1 cellular context compared by ENCODE assay signal in genomic region chr12:6614513-6615177, GRCh38.
TF ChIP-seq lines count a peak whose summit lies in the region.

No MANE protein-coding gene starts in this region.

TF ChIP-seq in GM23338, 12 proteins besides CTCF, POLR2A, EP300 and RAD21 (continued from another document):
- TF ChIP-seq ZNF462 (CRISPR knock-in tag; IDR thresholded peaks at IDR 0.05): 0 out of 2 replicates have a peak, but pooled peaks have one; percentile 5
- no peak for TF ChIP-seq ETS1 (IDR thresholded peaks at IDR 0.05)
- TF ChIP-seq CREB1 (CRISPR knock-in tag; IDR thresholded peaks at IDR 0.05; ENCODE audit: low read depth): no peak
- TF ChIP-seq EZH2phosphoT487 (IDR thresholded peaks at IDR 0.05; ENCODE audit: unreplicated experiment): no peak
- no peak for TF ChIP-seq NANOG (IDR thresholded peaks at IDR 0.05; ENCODE audit: borderline replicate concordance)
